Comparison of ENCODE assay signal across 21 cellular contexts in genomic region chr16:1080801-1081733, GRCh38. TPM values are rescaled to one million over a fixed set of nuclear protein-coding genes. Genes with fewer than 3 reads are reported as not detected.
"Had no signal": no experiment of that assay in that cellular context is flagged by ENCODE, and none has a peak within 500 bp of the region (broad histone marks: within the 10 kb centered on the region; RNA-seq: fewer than 3 reads in every experiment).

No MANE protein-coding gene starts in this region.

- H3K4me3 Mint-ChIP-seq: activated B cell treated with CpG ODN at 0.5 μM for 24 hours; brain; central memory CD8-positive, alpha-beta T cell; immature natural killer cell; nephron; T-helper 1 cell treated with Interleukin-12 subunit alpha and Interleukin-12 subunit beta and Interleukin-4 antibody, amounts not matched to agents 30 μg/mL and 1 μg/mL, for 36 hours had no signal

- ATAC-seq: left lung had no signal

- H3K9me3 Mint-ChIP-seq: central memory CD8-positive, alpha-beta T cell had no signal

- H3K4me1 ChIP-seq: left lung, sigmoid colon had no signal

- H3K4me3 ChIP-seq: left lung, sigmoid colon had no signal

- H3K36me3 ChIP-seq: left lung, sigmoid colon had no signal

- H3K4me1 Mint-ChIP-seq: activated B cell treated with CpG ODN at 0.5 μM for 24 hours; central memory CD8-positive, alpha-beta T cell; immature natural killer cell had no signal

- H3K27ac Mint-ChIP-seq: activated B cell treated with CpG ODN at 0.5 μM for 24 hours; activated T-helper 2 cell treated with anti-CD3 and anti-CD28 coated beads, Interferon-gamma antibody, Interleukin-2, Interleukin-4, amounts not matched to agents 10 μg/mL and 5 μg/mL and 100 μg/mL, durations not matched to agents 14 hours and 24 hours and 36 hours; immature natural killer cell; nephron; T-helper 1 cell treated with Interleukin-12 subunit alpha and Interleukin-12 subunit beta and Interleukin-4 antibody, amounts not matched to agents 30 μg/mL and 1 μg/mL, for 36 hours had no signal

- DNase-seq: activated B cell treated with CpG ODN at 0.5 μM for 24 hours; activated CD4-positive, alpha-beta T cell treated with anti-CD3 and anti-CD28 coated beads, Interleukin-2, amount 50 U/mL, for 1 hour; activated naive CD4-positive, alpha-beta T cell treated with anti-CD3 and anti-CD28 coated beads, Interleukin-2, amount 50 U/mL, for 16 hours; effector memory CD4-positive, alpha-beta T cell; hypothalamus; immature natural killer cell; left lung; sigmoid colon; stimulated activated CD4-positive, alpha-beta T cell treated with anti-CD3 and anti-CD28 coated beads, Interleukin-12 subunit alpha, Interleukin-12 subunit beta, amount 100 ng/mL, for 4 hours; stimulated activated naive CD4-positive, alpha-beta T cell treated with Interleukin-2 at 50 U/mL for 16 hours had no signal

- H3K27ac ChIP-seq: left lung, sigmoid colon had no signal

RNA-seq across cellular contexts. Expression of gene SSTR5, which starts 8.5 kb away (rescaled TPM):
- total RNA-seq: activated B cell treated with CpG ODN at 0.5 μM for 24 hours; activated CD8-positive, alpha-beta memory T cell treated with anti-CD3 and anti-CD28 coated beads for 36 hours; activated T-helper 2 cell treated with anti-CD3 and anti-CD28 coated beads, Interferon-gamma antibody, Interleukin-2, Interleukin-4, amounts not matched to agents 10 μg/mL and 5 μg/mL and 100 μg/mL, durations not matched to agents 14 hours and 24 hours and 36 hours; epithelial cell of proximal tubule; left lung; osteocyte; sigmoid colon; temporal lobe had no signal
- polyA plus RNA-seq: immature natural killer cell had no signal

RNA-seq across cellular contexts. Expression of gene C1QTNF8, which starts 15.0 kb away (rescaled TPM):
- total RNA-seq: activated B cell treated with CpG ODN at 0.5 μM for 24 hours; activated CD8-positive, alpha-beta memory T cell treated with anti-CD3 and anti-CD28 coated beads for 36 hours; activated T-helper 2 cell treated with anti-CD3 and anti-CD28 coated beads, Interferon-gamma antibody, Interleukin-2, Interleukin-4, amounts not matched to agents 10 μg/mL and 5 μg/mL and 100 μg/mL, durations not matched to agents 14 hours and 24 hours and 36 hours; epithelial cell of proximal tubule; left lung; osteocyte; pulmonary artery endothelial cell; sigmoid colon; urinary bladder had no signal
- polyA plus RNA-seq: immature natural killer cell, sigmoid colon, urinary bladder had no signal
